ENCODE assay signal across 1 cellular context in the genomic region with DNA sequence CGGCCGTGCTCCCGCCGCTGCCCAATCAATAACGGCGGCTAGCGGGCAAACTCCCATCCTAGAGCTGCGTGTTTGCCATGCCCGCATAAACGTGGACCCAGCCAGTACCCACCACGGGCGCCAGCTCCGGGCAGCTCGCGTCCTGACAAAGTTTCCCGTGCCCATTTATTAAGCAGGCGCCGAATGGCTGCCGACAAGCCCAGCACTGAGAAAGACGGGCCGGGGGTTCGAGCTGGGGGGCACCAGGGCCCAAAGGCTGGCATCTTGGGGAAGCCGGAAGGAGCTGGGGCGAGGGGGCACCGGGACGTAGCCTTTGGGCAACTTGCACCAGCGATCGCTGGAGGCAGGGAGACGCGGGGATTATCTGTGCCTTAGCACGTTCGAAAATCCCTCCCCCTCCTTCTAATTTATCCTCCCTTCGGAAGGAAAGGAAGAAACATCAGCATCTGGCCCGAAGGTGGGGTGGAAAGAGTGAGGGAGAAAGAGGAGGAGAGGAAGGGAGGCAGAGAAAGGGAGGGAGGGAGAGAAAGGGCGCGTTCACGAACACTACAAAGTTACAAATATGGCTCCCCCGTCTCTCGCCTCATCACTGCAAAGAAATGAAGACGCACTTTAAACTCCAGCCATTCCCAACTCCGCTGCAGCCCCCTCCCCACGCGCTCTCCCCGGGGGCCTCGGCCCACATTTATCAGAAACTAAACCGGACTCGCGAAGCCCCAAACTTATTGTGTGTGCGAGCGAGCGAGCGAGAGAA.
A peak's percentile ranks its signal among the peaks of the same experiment; 100 is the strongest.
TF ChIP-seq lines count a peak whose summit lies in the region.

No MANE protein-coding gene starts in this region.

TF ChIP-seq in K562, 482 proteins besides CTCF, POLR2A, EP300 and RAD21 (continued from another document):
- TF ChIP-seq, protein P1, sequence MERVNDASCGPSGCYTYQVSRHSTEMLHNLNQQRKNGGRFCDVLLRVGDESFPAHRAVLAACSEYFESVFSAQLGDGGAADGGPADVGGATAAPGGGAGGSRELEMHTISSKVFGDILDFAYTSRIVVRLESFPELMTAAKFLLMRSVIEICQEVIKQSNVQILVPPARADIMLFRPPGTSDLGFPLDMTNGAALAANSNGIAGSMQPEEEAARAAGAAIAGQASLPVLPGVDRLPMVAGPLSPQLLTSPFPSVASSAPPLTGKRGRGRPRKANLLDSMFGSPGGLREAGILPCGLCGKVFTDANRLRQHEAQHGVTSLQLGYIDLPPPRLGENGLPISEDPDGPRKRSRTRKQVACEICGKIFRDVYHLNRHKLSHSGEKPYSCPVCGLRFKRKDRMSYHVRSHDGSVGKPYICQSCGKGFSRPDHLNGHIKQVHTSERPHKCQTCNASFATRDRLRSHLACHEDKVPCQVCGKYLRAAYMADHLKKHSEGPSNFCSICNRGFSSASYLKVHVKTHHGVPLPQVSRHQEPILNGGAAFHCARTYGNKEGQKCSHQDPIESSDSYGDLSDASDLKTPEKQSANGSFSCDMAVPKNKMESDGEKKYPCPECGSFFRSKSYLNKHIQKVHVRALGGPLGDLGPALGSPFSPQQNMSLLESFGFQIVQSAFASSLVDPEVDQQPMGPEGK (CRISPR knock-in tag; IDR thresholded peaks at IDR 0.05; ENCODE audit: borderline replicate concordance), result no peak
- TF ChIP-seq, protein P2, sequence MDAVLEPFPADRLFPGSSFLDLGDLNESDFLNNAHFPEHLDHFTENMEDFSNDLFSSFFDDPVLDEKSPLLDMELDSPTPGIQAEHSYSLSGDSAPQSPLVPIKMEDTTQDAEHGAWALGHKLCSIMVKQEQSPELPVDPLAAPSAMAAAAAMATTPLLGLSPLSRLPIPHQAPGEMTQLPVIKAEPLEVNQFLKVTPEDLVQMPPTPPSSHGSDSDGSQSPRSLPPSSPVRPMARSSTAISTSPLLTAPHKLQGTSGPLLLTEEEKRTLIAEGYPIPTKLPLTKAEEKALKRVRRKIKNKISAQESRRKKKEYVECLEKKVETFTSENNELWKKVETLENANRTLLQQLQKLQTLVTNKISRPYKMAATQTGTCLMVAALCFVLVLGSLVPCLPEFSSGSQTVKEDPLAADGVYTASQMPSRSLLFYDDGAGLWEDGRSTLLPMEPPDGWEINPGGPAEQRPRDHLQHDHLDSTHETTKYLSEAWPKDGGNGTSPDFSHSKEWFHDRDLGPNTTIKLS (IDR thresholded peaks at IDR 0.05; ENCODE audit: borderline replicate concordance, low read depth), result no peak
- TF ChIP-seq NCOA4 (IDR thresholded peaks at IDR 0.05; ENCODE audit: partially characterized antibody), result no peak
- TF ChIP-seq ZNF408 (CRISPR knock-in tag; IDR thresholded peaks at IDR 0.05; ENCODE audit: low read depth), result no peak
- no peak for TF ChIP-seq ZNF507 (tag; conservative IDR thresholded peaks at IDR 0.05)
- TF ChIP-seq ZNF75A (CRISPR knock-in tag; IDR thresholded peaks at IDR 0.05), result no peak
- no peak for TF ChIP-seq ZNF77 (CRISPR knock-in tag; IDR thresholded peaks at IDR 0.05)
- TF ChIP-seq ZNF146 (CRISPR knock-in tag; IDR thresholded peaks at IDR 0.05; ENCODE audit: unreplicated experiment), result no peak
- no peak for TF ChIP-seq ZNF778 (CRISPR knock-in tag; IDR thresholded peaks at IDR 0.05)
- no peak for TF ChIP-seq TCF3 (CRISPR knock-in tag; IDR thresholded peaks at IDR 0.05)
- no peak for TF ChIP-seq RHOXF2B (CRISPR knock-in tag; conservative IDR thresholded peaks at IDR 0.05)
- TF ChIP-seq NR1H2 (CRISPR knock-in tag; IDR thresholded peaks at IDR 0.05), result no peak
- no peak for TF ChIP-seq TARDBP (IDR thresholded peaks at IDR 0.05)
- TF ChIP-seq, protein P3, sequence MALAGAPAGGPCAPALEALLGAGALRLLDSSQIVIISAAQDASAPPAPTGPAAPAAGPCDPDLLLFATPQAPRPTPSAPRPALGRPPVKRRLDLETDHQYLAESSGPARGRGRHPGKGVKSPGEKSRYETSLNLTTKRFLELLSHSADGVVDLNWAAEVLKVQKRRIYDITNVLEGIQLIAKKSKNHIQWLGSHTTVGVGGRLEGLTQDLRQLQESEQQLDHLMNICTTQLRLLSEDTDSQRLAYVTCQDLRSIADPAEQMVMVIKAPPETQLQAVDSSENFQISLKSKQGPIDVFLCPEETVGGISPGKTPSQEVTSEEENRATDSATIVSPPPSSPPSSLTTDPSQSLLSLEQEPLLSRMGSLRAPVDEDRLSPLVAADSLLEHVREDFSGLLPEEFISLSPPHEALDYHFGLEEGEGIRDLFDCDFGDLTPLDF (CRISPR knock-in tag; IDR thresholded peaks at IDR 0.05), result no peak
- TF ChIP-seq NBN (IDR thresholded peaks at IDR 0.05; ENCODE audit: low read depth), result 0 out of 2 replicates have a peak, but pooled peaks have one; percentile 15
- TF ChIP-seq PCBP1 (IDR thresholded peaks at IDR 0.05; ENCODE audit: low read depth, low read length, poor library complexity, severe bottlenecking), result no peak
- TF ChIP-seq, protein P4, sequence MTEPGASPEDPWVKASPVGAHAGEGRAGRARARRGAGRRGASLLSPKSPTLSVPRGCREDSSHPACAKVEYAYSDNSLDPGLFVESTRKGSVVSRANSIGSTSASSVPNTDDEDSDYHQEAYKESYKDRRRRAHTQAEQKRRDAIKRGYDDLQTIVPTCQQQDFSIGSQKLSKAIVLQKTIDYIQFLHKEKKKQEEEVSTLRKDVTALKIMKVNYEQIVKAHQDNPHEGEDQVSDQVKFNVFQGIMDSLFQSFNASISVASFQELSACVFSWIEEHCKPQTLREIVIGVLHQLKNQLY (CRISPR knock-in tag; conservative IDR thresholded peaks at IDR 0.05), result no peak
- TF ChIP-seq, protein P5, sequence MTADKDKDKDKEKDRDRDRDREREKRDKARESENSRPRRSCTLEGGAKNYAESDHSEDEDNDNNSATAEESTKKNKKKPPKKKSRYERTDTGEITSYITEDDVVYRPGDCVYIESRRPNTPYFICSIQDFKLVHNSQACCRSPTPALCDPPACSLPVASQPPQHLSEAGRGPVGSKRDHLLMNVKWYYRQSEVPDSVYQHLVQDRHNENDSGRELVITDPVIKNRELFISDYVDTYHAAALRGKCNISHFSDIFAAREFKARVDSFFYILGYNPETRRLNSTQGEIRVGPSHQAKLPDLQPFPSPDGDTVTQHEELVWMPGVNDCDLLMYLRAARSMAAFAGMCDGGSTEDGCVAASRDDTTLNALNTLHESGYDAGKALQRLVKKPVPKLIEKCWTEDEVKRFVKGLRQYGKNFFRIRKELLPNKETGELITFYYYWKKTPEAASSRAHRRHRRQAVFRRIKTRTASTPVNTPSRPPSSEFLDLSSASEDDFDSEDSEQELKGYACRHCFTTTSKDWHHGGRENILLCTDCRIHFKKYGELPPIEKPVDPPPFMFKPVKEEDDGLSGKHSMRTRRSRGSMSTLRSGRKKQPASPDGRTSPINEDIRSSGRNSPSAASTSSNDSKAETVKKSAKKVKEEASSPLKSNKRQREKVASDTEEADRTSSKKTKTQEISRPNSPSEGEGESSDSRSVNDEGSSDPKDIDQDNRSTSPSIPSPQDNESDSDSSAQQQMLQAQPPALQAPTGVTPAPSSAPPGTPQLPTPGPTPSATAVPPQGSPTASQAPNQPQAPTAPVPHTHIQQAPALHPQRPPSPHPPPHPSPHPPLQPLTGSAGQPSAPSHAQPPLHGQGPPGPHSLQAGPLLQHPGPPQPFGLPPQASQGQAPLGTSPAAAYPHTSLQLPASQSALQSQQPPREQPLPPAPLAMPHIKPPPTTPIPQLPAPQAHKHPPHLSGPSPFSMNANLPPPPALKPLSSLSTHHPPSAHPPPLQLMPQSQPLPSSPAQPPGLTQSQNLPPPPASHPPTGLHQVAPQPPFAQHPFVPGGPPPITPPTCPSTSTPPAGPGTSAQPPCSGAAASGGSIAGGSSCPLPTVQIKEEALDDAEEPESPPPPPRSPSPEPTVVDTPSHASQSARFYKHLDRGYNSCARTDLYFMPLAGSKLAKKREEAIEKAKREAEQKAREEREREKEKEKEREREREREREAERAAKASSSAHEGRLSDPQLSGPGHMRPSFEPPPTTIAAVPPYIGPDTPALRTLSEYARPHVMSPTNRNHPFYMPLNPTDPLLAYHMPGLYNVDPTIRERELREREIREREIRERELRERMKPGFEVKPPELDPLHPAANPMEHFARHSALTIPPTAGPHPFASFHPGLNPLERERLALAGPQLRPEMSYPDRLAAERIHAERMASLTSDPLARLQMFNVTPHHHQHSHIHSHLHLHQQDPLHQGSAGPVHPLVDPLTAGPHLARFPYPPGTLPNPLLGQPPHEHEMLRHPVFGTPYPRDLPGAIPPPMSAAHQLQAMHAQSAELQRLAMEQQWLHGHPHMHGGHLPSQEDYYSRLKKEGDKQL (CRISPR knock-in tag; IDR thresholded peaks at IDR 0.05; ENCODE audit: borderline replicate concordance), result no peak
- TF ChIP-seq CTBP1 (IDR thresholded peaks at IDR 0.05; ENCODE audit: borderline replicate concordance), result no peak; the same call in 1 of the 2 replicates
- peak; percentile 59; the same call in 1 of the 2 replicates for TF ChIP-seq HNRNPL (IDR thresholded peaks at IDR 0.05; ENCODE audit: low read depth, low read length)
- peak; percentile 19; the same call in 1 of the 2 replicates for TF ChIP-seq KAT7 (CRISPR knock-in tag; IDR thresholded peaks at IDR 0.05; ENCODE audit: borderline replicate concordance)
- TF ChIP-seq ARHGAP35 (IDR thresholded peaks at IDR 0.05; ENCODE audit: partially characterized antibody), result no peak
- no peak for TF ChIP-seq ZZZ3 (IDR thresholded peaks at IDR 0.05)
- no peak for TF ChIP-seq BRD4 (IDR thresholded peaks at IDR 0.05)
